Comparison of ENCODE assay signal across 11 cellular contexts in the genomic region with DNA sequence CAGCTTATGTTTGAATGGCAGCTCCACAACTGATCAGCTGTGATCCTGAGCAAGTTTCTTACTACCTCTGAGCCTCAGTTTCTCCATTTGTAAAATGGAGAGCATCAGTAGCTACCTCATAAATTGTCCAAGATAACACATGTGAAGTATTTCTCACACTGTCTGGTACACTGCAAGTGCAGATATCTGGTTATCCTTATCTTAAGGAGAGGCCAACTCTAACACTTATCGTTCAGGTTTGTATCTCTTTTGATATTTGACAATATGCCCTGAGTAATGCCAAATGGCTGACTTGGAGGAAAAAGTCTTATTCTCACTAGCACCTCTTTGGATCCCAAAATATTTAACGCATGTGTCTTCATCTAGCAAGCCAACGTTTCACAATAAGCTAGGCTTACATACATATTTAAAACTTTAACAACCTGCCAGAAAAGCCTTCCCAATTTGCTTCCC. TPM values are rescaled to one million over a fixed set of nuclear protein-coding genes. Genes with fewer than 3 reads are reported as not detected.
DNase-seq lines count a peak whose midpoint lies in the region; ATAC-seq and TF ChIP-seq lines count a peak whose summit lies in the region.
"Had no signal": no experiment of that assay in that cellular context is flagged by ENCODE, and none has a peak within 500 bp of the region (broad histone marks: within the 10 kb centered on the region; RNA-seq: fewer than 3 reads in every experiment).

No MANE protein-coding gene starts in this region.

- H3K9me3 ChIP-seq in AG04450 (ENCODE audit: control insufficient read depth, insufficient read depth, low read length), result no peaks in the 10 kb centered on the region; the same call in 1 of the 2 replicates
- H3K9me3 ChIP-seq in T-helper 17 cell (ENCODE audit: control insufficient read depth, low read length, poor library complexity, severe bottlenecking), result no peaks in the 10 kb centered on the region
- no peaks in the 10 kb centered on the region for H3K9me3 ChIP-seq in mucosa of descending colon
- H3K9me3 ChIP-seq: BLaER1, HAP-1 had no signal

- DNase-seq in AG04450 (ENCODE audit: low read depth, low spot score), result no peak
- no peak for DNase-seq in T-helper 17 cell
- DNase-seq in fibroblast of mammary gland (ENCODE audit: low read depth), result peak; percentile 59
- no peak for DNase-seq in progenitor cell of endocrine pancreas (ENCODE audit: low spot score, unreplicated experiment)
- DNase-seq in DMS153 (lab: John Stamatoyannopoulos, UW), result no peak
- DNase-seq in effector CD8-positive, alpha-beta T cell (lab: John Stamatoyannopoulos, UW), result no peak
- DNase-seq in mucosa of descending colon, result no peak
- DNase-seq in GDM1 (lab: John Stamatoyannopoulos, UW), result no peak
- DNase-seq: stimulated activated naive CD4-positive, alpha-beta T cell treated with Interleukin-2 at 50 U/mL for 16 hours had no signal

- H3K27me3 ChIP-seq in AG04450 (ENCODE audit: control insufficient read depth, insufficient read depth, low read length), result no peaks in the 10 kb centered on the region
- H3K27me3 ChIP-seq: BLaER1 had no signal

- TF ChIP-seq CTCF in AG04450 (IDR thresholded peaks at IDR 0.05; ENCODE audit: low read depth, low read length) (no peak), fibroblast of mammary gland (conservative IDR thresholded peaks at IDR 0.05; ENCODE audit: control insufficient read depth, insufficient read depth, low read depth, low read length) (no peak), progenitor cell of endocrine pancreas (IDR thresholded peaks at IDR 0.05; ENCODE audit: unreplicated experiment) (no peak), mucosa of descending colon (IDR thresholded peaks at IDR 0.05) (no peak)

- peaks cover 34% of the 10 kb centered on the region for H3K4me1 Mint-ChIP-seq in T-helper 17 cell
- peaks cover 55% of the 10 kb centered on the region for H3K4me1 Mint-ChIP-seq in progenitor cell of endocrine pancreas (ENCODE audit: low read depth)

- H3K27ac ChIP-seq in AG04450 (ENCODE audit: low read depth, low read length), result peak overlapping the region; percentile 99
- H3K27ac ChIP-seq: BLaER1 had no signal

- H3K36me3 Mint-ChIP-seq in T-helper 17 cell (ENCODE audit: low read depth), result no peaks in the 10 kb centered on the region
- no peaks in the 10 kb centered on the region for H3K36me3 Mint-ChIP-seq in progenitor cell of endocrine pancreas (ENCODE audit: insufficient read depth)

- POLR2A ChIA-PET in AG04450 (lab: Yijun Ruan, JAX), result interaction anchor here (1.0 to 4.3 kb wide), 8 partner anchors 8 to 137 kb away, joined by 3 to 66 read pairs (median 16); partner anchors contain the start of gene PHLDA3

- H3K4me3 Mint-ChIP-seq in T-helper 17 cell (no peak overlapping the region), progenitor cell of endocrine pancreas (ENCODE audit: low read depth) (no peak overlapping the region)

- peaks cover 32% of the 10 kb centered on the region for H3K4me1 ChIP-seq in mucosa of descending colon (ENCODE audit: low read depth)

- no peaks in the 10 kb centered on the region for H3K36me3 ChIP-seq in mucosa of descending colon (ENCODE audit: low read depth)
- H3K36me3 ChIP-seq: HAP-1 had no signal

- H3K27me3 Mint-ChIP-seq in T-helper 17 cell, result no peaks in the 10 kb centered on the region
- H3K27me3 Mint-ChIP-seq in progenitor cell of endocrine pancreas, result peaks cover 1% of the 10 kb centered on the region

- H3K27ac Mint-ChIP-seq in T-helper 17 cell, result peak overlapping the region; percentile 80
- H3K27ac Mint-ChIP-seq in progenitor cell of endocrine pancreas, result peak overlapping the region; percentile 99

- intact Hi-C loops in mucosa of descending colon (cut with DNase I, micrococcal nuclease), result no loop called here

- H3K4me3 ChIP-seq in AG04450 (ENCODE audit: low read depth, low read length) (peak overlapping the region; percentile 85), fibroblast of mammary gland (ENCODE audit: control insufficient read depth, low read depth, low read length) (no peak overlapping the region), mucosa of descending colon (no peak overlapping the region)
- H3K4me3 ChIP-seq: BLaER1, HAP-1 had no signal

- no peaks in the 10 kb centered on the region for H3K9me3 Mint-ChIP-seq in progenitor cell of endocrine pancreas (ENCODE audit: low read depth)

- CTCF ChIA-PET in AG04450 (lab: Charles Lee), result interaction anchor here (1.0 to 4.1 kb wide), 4 partner anchors 9 to 68 kb away, joined by 3 to 66 read pairs (median 22); no protein-coding TSS in a partner anchor

- ATAC-seq in T-helper 17 cell (no peak), mucosa of descending colon (no peak)

RNA-seq across cellular contexts. Expression of gene CSRP1, which starts 2.7 kb away (rescaled TPM):
- polyA plus RNA-seq in AG04450 (2011; rRNA removed), result 641 and 730 TPM in 2 replicates
- 568 and 749 TPM in 2 replicates for polyA minus RNA-seq in AG04450 (2011; rRNA and poly(A)+ RNA removed)
- 10 to 100 TPM; 37.2 to 51.7 TPM for total RNA-seq in T-helper 17 cell
- 19.4 and 23.2 TPM in 2 replicates for total RNA-seq in progenitor cell of endocrine pancreas
- 1,000 to 10,000 TPM in 1 of 3 donors, 100 to 1,000 TPM in 2; 150 to 1,587 (median 214) TPM for total RNA-seq in mucosa of descending colon

RNA-seq across cellular contexts. Expression of gene NAV1, which starts 34.7 kb away (rescaled TPM):
- 17.5 and 23.0 TPM in 2 replicates for polyA plus RNA-seq in AG04450 (2011; rRNA removed)
- polyA minus RNA-seq in AG04450 (2011; rRNA and poly(A)+ RNA removed), result 44.0 and 55.7 TPM in 2 replicates
- total RNA-seq in T-helper 17 cell, result 1 to 10 TPM; 3.8 to 3.9 TPM
- 53.4 and 55.2 TPM in 2 replicates for total RNA-seq in progenitor cell of endocrine pancreas
- 10 to 100 TPM; 13.7 to 64.3 (median 16.7) TPM for total RNA-seq in mucosa of descending colon

RNA-seq across cellular contexts. Expression of gene PHLDA3, which starts 35.2 kb away (rescaled TPM):
- polyA plus RNA-seq in AG04450 (2011; rRNA removed), result 58.9 and 73.9 TPM in 2 replicates
- 31.5 and 42.8 TPM in 2 replicates for polyA minus RNA-seq in AG04450 (2011; rRNA and poly(A)+ RNA removed)
- total RNA-seq in T-helper 17 cell, result 1 to 10 TPM; 1.6 to 2.7 TPM
- 21.2 and 31.3 TPM in 2 replicates for total RNA-seq in progenitor cell of endocrine pancreas
- 100 to 1,000 TPM in 1 of 3 donors, 10 to 100 TPM in 1, 1 to 10 TPM in 1; 8.5 to 106 (median 12.4) TPM for total RNA-seq in mucosa of descending colon
